2 cellular contexts compared by ENCODE assay signal in genomic region chr4:76582074-76582816, GRCh38.
A peak's percentile ranks its signal among the peaks of the same experiment; 100 is the strongest.
TF ChIP-seq lines count a peak whose summit lies in the region.

No MANE protein-coding gene starts in this region.

TF ChIP-seq in IMR-90, 13 proteins besides CTCF, POLR2A, EP300 and RAD21 (continued from another document):
- no peak for TF ChIP-seq CHD1 (IDR thresholded peaks at IDR 0.05; ENCODE audit: low read depth, low read length)
- no peak for TF ChIP-seq MAZ (IDR thresholded peaks at IDR 0.05; ENCODE audit: borderline replicate concordance, low read depth, low read length)
- no peak for TF ChIP-seq BHLHE40 (IDR thresholded peaks at IDR 0.05; ENCODE audit: low read depth, low read length)
- no peak for TF ChIP-seq RCOR1 (IDR thresholded peaks at IDR 0.05; ENCODE audit: insufficient replicate concordance, low read length)
- TF ChIP-seq ELK1 (IDR thresholded peaks at IDR 0.05; ENCODE audit: borderline replicate concordance, low read depth, low read length) = no peak
- TF ChIP-seq MAFK (IDR thresholded peaks at IDR 0.05; ENCODE audit: low read depth, low read length) = no peak
- TF ChIP-seq USF2 (IDR thresholded peaks at IDR 0.05; ENCODE audit: low read depth, low read length) = no peak
- TF ChIP-seq NFE2L2 (IDR thresholded peaks at IDR 0.05; ENCODE audit: low read depth, low read length) = no peak
- no peak for TF ChIP-seq RFX5 (IDR thresholded peaks at IDR 0.05; ENCODE audit: low read depth, low read length)
- no peak for TF ChIP-seq FOS (IDR thresholded peaks at IDR 0.05; ENCODE audit: low read depth, low read length)
- no peak for TF ChIP-seq MXI1 (IDR thresholded peaks at IDR 0.05; ENCODE audit: borderline replicate concordance, low read depth, low read length)

TF ChIP-seq in SK-N-SH treated with all-trans-retinoic acid at 6 μM for 48 hours, 23 proteins besides CTCF, POLR2A, EP300 and RAD21 (continued from another document):
- TF ChIP-seq POU6F1 (CRISPR knock-in tag; IDR thresholded peaks at IDR 0.05; ENCODE audit: borderline replicate concordance, low read depth) (no peak), RARB (CRISPR knock-in tag; IDR thresholded peaks at IDR 0.05) (no peak), TCF4 (CRISPR knock-in tag; IDR thresholded peaks at IDR 0.05; ENCODE audit: borderline replicate concordance) (peak; percentile 96), GLIS3 (CRISPR knock-in tag; IDR thresholded peaks at IDR 0.05) (peak; percentile 5; the same call in 1 of the 2 replicates), ZNF70 (CRISPR knock-in tag; IDR thresholded peaks at IDR 0.05) (no peak), PPARA (CRISPR knock-in tag; IDR thresholded peaks at IDR 0.05; ENCODE audit: borderline replicate concordance) (0 out of 2 replicates have a peak, but pooled peaks have one; percentile 27), BACH2 (CRISPR knock-in tag; IDR thresholded peaks at IDR 0.05; ENCODE audit: borderline replicate concordance) (no peak), CSRNP3 (CRISPR knock-in tag; IDR thresholded peaks at IDR 0.05) (no peak), ZC3H10 (CRISPR knock-in tag; IDR thresholded peaks at IDR 0.05) (no peak), TSHZ2 (CRISPR knock-in tag; IDR thresholded peaks at IDR 0.05) (peak; percentile 87; the same call in 1 of the 2 replicates), ZFP30 (CRISPR knock-in tag; IDR thresholded peaks at IDR 0.05) (no peak), ZNF8 (CRISPR knock-in tag; IDR thresholded peaks at IDR 0.05) (no peak), ARNTL (CRISPR knock-in tag; IDR thresholded peaks at IDR 0.05; ENCODE audit: borderline replicate concordance, low read depth) (no peak), ZNF565 (CRISPR knock-in tag; conservative IDR thresholded peaks at IDR 0.05; ENCODE audit: low read depth) (no peak), OSR1 (CRISPR knock-in tag; IDR thresholded peaks at IDR 0.05) (no peak), SNAI2 (CRISPR knock-in tag; IDR thresholded peaks at IDR 0.05) (peak; percentile 82; the same call in 1 of the 2 replicates), ISL1 (CRISPR knock-in tag; IDR thresholded peaks at IDR 0.05) (no peak), CSDC2 (CRISPR knock-in tag; IDR thresholded peaks at IDR 0.05) (no peak)
- TF ChIP-seq, protein P1, sequence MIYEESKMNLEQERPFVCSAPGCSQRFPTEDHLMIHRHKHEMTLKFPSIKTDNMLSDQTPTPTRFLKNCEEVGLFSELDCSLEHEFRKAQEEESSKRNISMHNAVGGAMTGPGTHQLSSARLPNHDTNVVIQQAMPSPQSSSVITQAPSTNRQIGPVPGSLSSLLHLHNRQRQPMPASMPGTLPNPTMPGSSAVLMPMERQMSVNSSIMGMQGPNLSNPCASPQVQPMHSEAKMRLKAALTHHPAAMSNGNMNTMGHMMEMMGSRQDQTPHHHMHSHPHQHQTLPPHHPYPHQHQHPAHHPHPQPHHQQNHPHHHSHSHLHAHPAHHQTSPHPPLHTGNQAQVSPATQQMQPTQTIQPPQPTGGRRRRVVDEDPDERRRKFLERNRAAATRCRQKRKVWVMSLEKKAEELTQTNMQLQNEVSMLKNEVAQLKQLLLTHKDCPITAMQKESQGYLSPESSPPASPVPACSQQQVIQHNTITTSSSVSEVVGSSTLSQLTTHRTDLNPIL (CRISPR knock-in tag; IDR thresholded peaks at IDR 0.05; ENCODE audit: low read depth) = no peak
- TF ChIP-seq, protein P2, sequence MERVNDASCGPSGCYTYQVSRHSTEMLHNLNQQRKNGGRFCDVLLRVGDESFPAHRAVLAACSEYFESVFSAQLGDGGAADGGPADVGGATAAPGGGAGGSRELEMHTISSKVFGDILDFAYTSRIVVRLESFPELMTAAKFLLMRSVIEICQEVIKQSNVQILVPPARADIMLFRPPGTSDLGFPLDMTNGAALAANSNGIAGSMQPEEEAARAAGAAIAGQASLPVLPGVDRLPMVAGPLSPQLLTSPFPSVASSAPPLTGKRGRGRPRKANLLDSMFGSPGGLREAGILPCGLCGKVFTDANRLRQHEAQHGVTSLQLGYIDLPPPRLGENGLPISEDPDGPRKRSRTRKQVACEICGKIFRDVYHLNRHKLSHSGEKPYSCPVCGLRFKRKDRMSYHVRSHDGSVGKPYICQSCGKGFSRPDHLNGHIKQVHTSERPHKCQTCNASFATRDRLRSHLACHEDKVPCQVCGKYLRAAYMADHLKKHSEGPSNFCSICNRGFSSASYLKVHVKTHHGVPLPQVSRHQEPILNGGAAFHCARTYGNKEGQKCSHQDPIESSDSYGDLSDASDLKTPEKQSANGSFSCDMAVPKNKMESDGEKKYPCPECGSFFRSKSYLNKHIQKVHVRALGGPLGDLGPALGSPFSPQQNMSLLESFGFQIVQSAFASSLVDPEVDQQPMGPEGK (CRISPR knock-in tag; IDR thresholded peaks at IDR 0.05; ENCODE audit: borderline replicate concordance) = no peak
